Comparison of ENCODE assay signal across 14 cellular contexts in the genomic region with DNA sequence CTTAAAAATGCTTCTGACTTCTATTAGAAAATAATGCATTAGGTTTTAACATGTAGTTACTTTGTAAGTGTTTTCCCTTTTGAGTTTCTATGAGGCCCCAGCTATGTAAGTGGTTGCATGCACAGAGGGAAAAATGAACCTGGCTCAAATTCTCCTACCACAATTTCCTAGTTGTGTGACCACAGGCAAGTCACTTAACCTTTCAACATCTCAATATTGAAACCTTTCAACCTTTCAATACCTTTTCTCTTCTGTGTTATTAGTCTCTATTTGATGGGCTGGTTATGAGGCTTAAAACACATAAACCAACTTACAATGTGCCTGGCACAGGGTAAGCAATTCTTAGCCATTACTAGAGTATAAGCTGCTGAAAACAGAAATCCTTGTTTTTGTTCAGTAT.
DNase-seq lines count a peak whose midpoint lies in the region; ATAC-seq and TF ChIP-seq lines count a peak whose summit lies in the region.
"Had no signal": no experiment of that assay in that cellular context is flagged by ENCODE, and none has a peak within 500 bp of the region (broad histone marks: within the 10 kb centered on the region; RNA-seq: fewer than 3 reads in every experiment).

No MANE protein-coding gene starts in this region.

- H3K36me3 ChIP-seq in testis (ENCODE audit: low read depth, missing control alignments), result no peaks in the 10 kb centered on the region

- H3K27ac ChIP-seq in testis, result no peak overlapping the region

- no peak for TF ChIP-seq POLR2A in testis (IDR thresholded peaks at IDR 0.05)

- TF ChIP-seq CTCF in testis (IDR thresholded peaks at IDR 0.05), result no peak

- ATAC-seq in GM18517 (IDR thresholded peaks at IDR 0.05; ENCODE audit: unreplicated experiment) (peak; percentile 61), GM19467 (IDR thresholded peaks at IDR 0.05; ENCODE audit: unreplicated experiment) (peak; percentile 55), HG02852 (IDR thresholded peaks at IDR 0.05; ENCODE audit: unreplicated experiment) (peak; percentile 74), HG03457 (IDR thresholded peaks at IDR 0.05; ENCODE audit: unreplicated experiment) (peak; percentile 84)
- ATAC-seq: PC-3; stimulated activated effector memory CD8-positive, alpha-beta T cell treated with anti-CD3 and anti-CD28 coated beads, Interleukin-12 subunit alpha, Interleukin-12 subunit beta, amount 100 ng/mL, for 72 hours; T-cell had no signal

- intact Hi-C loops in testis (cut with DNase I; ENCODE audit: low total_unique reads), result no loop called here

- H3K27me3 ChIP-seq in testis, result no peaks in the 10 kb centered on the region

- no peaks in the 10 kb centered on the region for H3K4me1 ChIP-seq in testis

- DNase-seq in T-helper 2 cell, result no peak
- DNase-seq in testis, result no peak
- DNase-seq in activated CD4-positive, alpha-beta T cell treated with anti-CD3 and anti-CD28 coated beads, Interleukin-2, amount 50 U/mL, for 4 hours, result no peak
- DNase-seq in NCI-H524 treated with DMSO at 0.1 percent for 48 hours (lab: John Stamatoyannopoulos, UW), result no peak
- DNase-seq: aorta, dermis blood vessel endothelial cell, NCI-H2171, PC-3, T-cell had no signal

- no peaks in the 10 kb centered on the region for H3K9me3 ChIP-seq in testis

- H3K4me3 ChIP-seq in testis, result no peak overlapping the region
